Comparison of ENCODE assay signal across 2 cellular contexts in the genomic region with DNA sequence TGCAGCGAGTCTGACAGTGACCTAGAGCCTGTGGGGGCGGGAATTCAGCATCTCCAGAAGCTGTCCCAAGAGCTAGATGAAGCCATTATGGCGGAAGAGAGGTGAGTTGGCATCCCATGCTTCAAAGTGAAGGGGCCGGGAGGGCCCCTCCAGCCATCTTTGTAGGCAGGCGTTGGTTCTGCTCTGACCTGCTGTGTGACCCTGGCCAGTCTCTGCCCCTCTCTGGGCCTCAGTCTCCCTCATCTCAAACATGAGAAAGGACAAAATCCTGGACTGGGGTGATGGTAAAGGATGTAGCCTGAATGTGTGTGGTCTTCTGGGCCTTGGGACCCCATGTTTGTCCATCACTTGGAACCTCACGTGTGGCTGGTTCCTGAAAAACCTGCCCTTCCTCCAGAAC.
TF ChIP-seq lines count a peak whose summit lies in the region.

No MANE protein-coding gene starts in this region.

TF ChIP-seq in GM23338, 12 proteins besides CTCF, POLR2A, EP300 and RAD21 (continued from another document):
- TF ChIP-seq, protein P1, sequence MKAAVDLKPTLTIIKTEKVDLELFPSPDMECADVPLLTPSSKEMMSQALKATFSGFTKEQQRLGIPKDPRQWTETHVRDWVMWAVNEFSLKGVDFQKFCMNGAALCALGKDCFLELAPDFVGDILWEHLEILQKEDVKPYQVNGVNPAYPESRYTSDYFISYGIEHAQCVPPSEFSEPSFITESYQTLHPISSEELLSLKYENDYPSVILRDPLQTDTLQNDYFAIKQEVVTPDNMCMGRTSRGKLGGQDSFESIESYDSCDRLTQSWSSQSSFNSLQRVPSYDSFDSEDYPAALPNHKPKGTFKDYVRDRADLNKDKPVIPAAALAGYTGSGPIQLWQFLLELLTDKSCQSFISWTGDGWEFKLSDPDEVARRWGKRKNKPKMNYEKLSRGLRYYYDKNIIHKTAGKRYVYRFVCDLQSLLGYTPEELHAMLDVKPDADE (IDR thresholded peaks at IDR 0.05): no peak

TF ChIP-seq in endothelial cell of umbilical vein, 7 proteins besides CTCF, POLR2A, EP300 and RAD21:
- TF ChIP-seq, protein P2, sequence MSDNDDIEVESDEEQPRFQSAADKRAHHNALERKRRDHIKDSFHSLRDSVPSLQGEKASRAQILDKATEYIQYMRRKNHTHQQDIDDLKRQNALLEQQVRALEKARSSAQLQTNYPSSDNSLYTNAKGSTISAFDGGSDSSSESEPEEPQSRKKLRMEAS (IDR thresholded peaks at IDR 0.05; ENCODE audit: insufficient read depth, insufficient read length): no peak
- TF ChIP-seq JUN (IDR thresholded peaks at IDR 0.05; ENCODE audit: borderline replicate concordance, insufficient read depth, insufficient read length, low read depth) (no peak), GATA2 (IDR thresholded peaks at IDR 0.05; ENCODE audit: insufficient read depth, insufficient read length, low read depth, low read length) (no peak), FOS (IDR thresholded peaks at IDR 0.05; ENCODE audit: borderline replicate concordance, insufficient read depth, low read length) (no peak), EZH2 (IDR thresholded peaks at IDR 0.05; ENCODE audit: borderline replicate concordance, low read depth, low read length, severe bottlenecking) (no peak), MYC (IDR thresholded peaks at IDR 0.05; ENCODE audit: low read depth, low read length) (no peak), POLR2AphosphoS5 (IDR thresholded peaks at IDR 0.05; ENCODE audit: insufficient read depth, low read depth, low read length) (no peak)
